In the genomic region with DNA sequence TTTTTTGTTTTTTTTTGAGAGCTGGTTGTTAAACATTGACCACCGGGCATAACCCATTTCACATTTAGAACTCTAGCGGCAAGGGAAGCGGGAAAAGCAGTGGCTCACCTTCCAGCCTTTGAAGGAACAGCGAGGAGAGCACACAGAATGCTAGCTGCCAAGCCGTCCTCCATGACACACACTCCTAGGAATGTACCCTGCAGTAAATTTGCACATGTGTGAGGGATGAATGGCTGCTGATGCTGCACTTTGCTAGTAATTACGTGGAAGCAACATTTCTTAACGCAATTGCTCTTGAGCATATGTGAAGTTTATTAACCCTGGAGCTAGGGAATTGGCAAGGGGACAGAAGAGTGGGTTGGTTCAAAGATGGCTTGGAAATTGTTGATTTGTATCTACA, we compare ENCODE assay signal across 9 cellular contexts.
A peak's percentile ranks its signal among the peaks of the same experiment; 100 is the strongest.
DNase-seq lines count a peak whose midpoint lies in the region; ATAC-seq, FAIRE-seq and TF ChIP-seq lines count a peak whose summit lies in the region.
"Had no signal": no experiment of that assay in that cellular context is flagged by ENCODE, and none has a peak within 500 bp of the region (broad histone marks: within the 10 kb centered on the region; RNA-seq: fewer than 3 reads in every experiment).

No MANE protein-coding gene starts in this region.

- H2AFZ ChIP-seq in keratinocyte (ENCODE audit: control insufficient read depth, low read length) = no peak overlapping the region

- peaks cover 64% of the 10 kb centered on the region for H3K4me1 Mint-ChIP-seq in activated T-cell treated with anti-CD3 and anti-CD28 coated beads, Interleukin-2, amount 50 U/mL, for 72 hours (ENCODE audit: low read depth)

- TF ChIP-seq POLR2A in adrenal gland (IDR thresholded peaks at IDR 0.05) = no peak

- H3K36me3 ChIP-seq in adrenal gland (replicated peaks in 1 of 2) (no peaks in the 10 kb centered on the region), keratinocyte (ENCODE audit: control insufficient read depth in 2 of 2, extremely low read depth in 1 of 2, insufficient read depth in 2 of 2, low read length in 2 of 2) (no peaks in the 10 kb centered on the region)
- H3K36me3 ChIP-seq: pancreas had no signal

- WGBS in adrenal gland, 4 donors = 74 to 79% (median 76%) methylated on average over 7 of the region's 7 CpGs

- peak overlapping the region in 1 of 2 donors; percentile 79 for H3K4me3 Mint-ChIP-seq in activated T-cell treated with anti-CD3 and anti-CD28 coated beads, Interleukin-2, amount 50 U/mL, for 72 hours

- H3K9ac ChIP-seq in keratinocyte (ENCODE audit: control insufficient read depth, extremely low read depth, insufficient read depth, low read length) = no peak overlapping the region

- H3K27ac ChIP-seq in adrenal gland = peak overlapping the region in 4 of 5 donors; percentile 15 to 82 (median 62)
- no peak overlapping the region for H3K27ac ChIP-seq in keratinocyte (ENCODE audit: control insufficient read depth, insufficient read depth, low read length)

- no peaks in the 10 kb centered on the region for H3K9me1 ChIP-seq in keratinocyte (ENCODE audit: control insufficient read depth, extremely low read depth, insufficient read depth, low read length)

- no peak for ATAC-seq in activated T-cell treated with anti-CD3 and anti-CD28 coated beads, Interleukin-2, amount 50 U/mL, for 72 hours (replicated peaks in 1 of 2)
- no peak for ATAC-seq in GM21423 (IDR thresholded peaks at IDR 0.05; ENCODE audit: unreplicated experiment)

- peaks cover 0 to 4% of the 10 kb centered on the region in 2 donors for H3K36me3 Mint-ChIP-seq in activated T-cell treated with anti-CD3 and anti-CD28 coated beads, Interleukin-2, amount 50 U/mL, for 72 hours (ENCODE audit: insufficient read depth in 2 of 2)

- DNase-seq in activated T-cell treated with anti-CD3 and anti-CD28 coated beads, Interleukin-2, amount 50 U/mL, for 72 hours = no peak
- DNase-seq in activated T-cell treated with anti-CD3 and anti-CD28 coated beads for 4 hours (no peak), adrenal gland (no peak), keratinocyte (ENCODE audit: low read depth, low spot score) (peak; percentile 32), urothelium cell line (ENCODE audit: low spot score) (peak; percentile 65), DMS53 treated with DMSO at 0.1 percent for 48 hours (lab: John Stamatoyannopoulos, UW; ENCODE audit: unreplicated experiment) (no peak), GF-D8 (lab: John Stamatoyannopoulos, UW) (no peak)

- FAIRE-seq in keratinocyte (lab: Jason Lieb, UNC) = peak; percentile 61
- peak; percentile 5 for FAIRE-seq in urothelium cell line (lab: Jason Lieb, UNC)
- FAIRE-seq: pancreas had no signal

- H3K27me3 ChIP-seq in adrenal gland (no peaks in the 10 kb centered on the region), keratinocyte (ENCODE audit: control insufficient read depth, extremely low read depth, insufficient read depth, low read length) (no peaks in the 10 kb centered on the region)
- H3K27me3 ChIP-seq: pancreas had no signal

- peaks cover 6% of the 10 kb centered on the region for H3K27me3 Mint-ChIP-seq in activated T-cell treated with anti-CD3 and anti-CD28 coated beads, Interleukin-2, amount 50 U/mL, for 72 hours (ENCODE audit: low read depth)

- H3K9me3 ChIP-seq in adrenal gland (replicated peaks in 1 of 3) (no peaks in the 10 kb centered on the region), keratinocyte (ENCODE audit: control insufficient read depth, low read depth, low read length) (peaks cover 5% of the 10 kb centered on the region)
- H3K9me3 ChIP-seq: pancreas had no signal

- H4K20me1 ChIP-seq in keratinocyte (ENCODE audit: control insufficient read depth, extremely low read depth, insufficient read depth, low read length) = no peaks in the 10 kb centered on the region

- H3K9me3 Mint-ChIP-seq in activated T-cell treated with anti-CD3 and anti-CD28 coated beads, Interleukin-2, amount 50 U/mL, for 72 hours = peaks cover 0 to 2% of the 10 kb centered on the region in 2 donors

- H3K27ac Mint-ChIP-seq in activated T-cell treated with anti-CD3 and anti-CD28 coated beads, Interleukin-2, amount 50 U/mL, for 72 hours = peak overlapping the region; percentile 96

- H3K4me1 ChIP-seq in adrenal gland (replicated peaks in 1 of 2) (peaks cover 7 to 16% of the 10 kb centered on the region in 2 donors), keratinocyte (ENCODE audit: control insufficient read depth, extremely low read depth, insufficient read depth, low read length) (peaks cover 4% of the 10 kb centered on the region)
- H3K4me1 ChIP-seq: pancreas had no signal

- dilution Hi-C loops in keratinocyte (cut with MboI; ENCODE audit: extremely low pct_ligation_motif_present, low sequenced_read_pairs) = no loop called here

- intact Hi-C loops in adrenal gland (cut with DNase I) = loop anchor here (10.0 kb wide), 2 partner anchors 57 to 127 kb away; a partner anchor contains a TSS

- TF ChIP-seq CTCF in adrenal gland (IDR thresholded peaks at IDR 0.05) (no peak), keratinocyte (optimal IDR thresholded peaks at IDR 0.05 in 1 of 3, IDR thresholded peaks at IDR 0.05 in 1 of 3, conservative IDR thresholded peaks at IDR 0.05 in 1 of 3; ENCODE audit: extremely low read depth in 1 of 3, insufficient read depth in 2 of 3, low read length in 3 of 3) (no peak)

- H3K4me2 ChIP-seq in keratinocyte (ENCODE audit: control insufficient read depth, extremely low read depth, insufficient read depth, low read depth, low read length) = no peak overlapping the region

- H3K79me2 ChIP-seq in keratinocyte (ENCODE audit: control insufficient read depth, insufficient read depth, low read length) = no peaks in the 10 kb centered on the region

- no peak overlapping the region for H3K4me3 ChIP-seq in adrenal gland
- H3K4me3 ChIP-seq in keratinocyte (ENCODE audit: control insufficient read depth in 2 of 3, extremely low read depth in 1 of 3, insufficient read depth in 2 of 3, low read depth in 1 of 3, low read length in 3 of 3) = no peak overlapping the region
- H3K4me3 ChIP-seq: pancreas had no signal

Comparison
In these comparisons a context has a peak if more than half of its experiments do, and no peak if none do; other contexts are left out.
1. DNase-seq: peak in keratinocyte (single experiment) and urothelium cell line (single experiment); none in activated T-cell treated with anti-CD3 and anti-CD28 coated beads, Interleukin-2, amount 50 U/mL, for 72 hours (0 of 2), activated T-cell treated with anti-CD3 and anti-CD28 coated beads for 4 hours (single experiment), adrenal gland (0 of 7), DMS53 treated with DMSO at 0.1 percent for 48 hours (single experiment) and GF-D8 (single experiment).